In genomic region chr11:65562788-65563187, GRCh38 we compare ENCODE assay signal across 19 cellular contexts.
"Had no signal": no experiment of that assay in that cellular context is flagged by ENCODE, and none has a peak within 500 bp of the region (broad histone marks: within the 10 kb centered on the region; RNA-seq: fewer than 3 reads in every experiment).

No MANE protein-coding gene starts in this region.

- H3K9me3 ChIP-seq: ovary, prostate gland, right atrium auricular region, testis, uterus had no signal

- H3K36me3 Mint-ChIP-seq: brain, memory B cell had no signal

- H3K4me3 Mint-ChIP-seq: activated B cell treated with CpG ODN at 0.5 μM for 24 hours; activated naive CD4-positive, alpha-beta T cell treated with anti-CD3 and anti-CD28 coated beads for 36 hours; activated T-cell treated with anti-CD3 and anti-CD28 coated beads, Interleukin-2, amount 50 U/mL, for 72 hours; memory B cell had no signal

- H3K4me3 ChIP-seq: ovary, prostate gland, right atrium auricular region, testis, uterus had no signal

- DNase-seq: activated B cell treated with CpG ODN at 0.5 μM for 24 hours; activated CD4-positive, alpha-beta T cell treated with anti-CD3 and anti-CD28 coated beads for 48 hours; activated CD8-positive, alpha-beta memory T cell treated with anti-CD3 and anti-CD28 coated beads, Interleukin-2, amount 50 U/mL, for 48 hours; activated effector memory CD4-positive, alpha-beta T cell treated with Interleukin-2 at 50 U/mL for 16 hours; activated naive CD4-positive, alpha-beta T cell treated with anti-CD3 and anti-CD28 coated beads for 36 hours; activated T-cell treated with anti-CD3 and anti-CD28 coated beads, Interleukin-2, amount 50 U/mL, for 72 hours; aorta; left colon; ovary; stimulated activated CD4-positive, alpha-beta T cell treated with anti-CD3 and anti-CD28 coated beads, Interleukin-4, amount 100 ng/mL, for 24 hours; T-helper 1 cell; T-helper 9 cell; testis; uterus had no signal

- H3K36me3 ChIP-seq: ovary, prostate gland, uterus had no signal

- H3K27me3 Mint-ChIP-seq: brain, memory B cell had no signal

- H3K27ac ChIP-seq: epithelial cell of prostate, ovary, prostate gland, right atrium auricular region, testis had no signal

- ATAC-seq: activated T-cell treated with anti-CD3 and anti-CD28 coated beads, Interleukin-2, amount 50 U/mL, for 72 hours; left colon had no signal

- H3K27me3 ChIP-seq: ovary, right atrium auricular region, testis, uterus had no signal

- H3K27ac Mint-ChIP-seq: memory B cell had no signal

- H3K9me3 Mint-ChIP-seq: activated B cell treated with CpG ODN at 0.5 μM for 24 hours; activated naive CD4-positive, alpha-beta T cell treated with anti-CD3 and anti-CD28 coated beads for 36 hours; activated T-cell treated with anti-CD3 and anti-CD28 coated beads, Interleukin-2, amount 50 U/mL, for 72 hours; brain; memory B cell had no signal
